12 cellular contexts compared by ENCODE assay signal in the genomic region with DNA sequence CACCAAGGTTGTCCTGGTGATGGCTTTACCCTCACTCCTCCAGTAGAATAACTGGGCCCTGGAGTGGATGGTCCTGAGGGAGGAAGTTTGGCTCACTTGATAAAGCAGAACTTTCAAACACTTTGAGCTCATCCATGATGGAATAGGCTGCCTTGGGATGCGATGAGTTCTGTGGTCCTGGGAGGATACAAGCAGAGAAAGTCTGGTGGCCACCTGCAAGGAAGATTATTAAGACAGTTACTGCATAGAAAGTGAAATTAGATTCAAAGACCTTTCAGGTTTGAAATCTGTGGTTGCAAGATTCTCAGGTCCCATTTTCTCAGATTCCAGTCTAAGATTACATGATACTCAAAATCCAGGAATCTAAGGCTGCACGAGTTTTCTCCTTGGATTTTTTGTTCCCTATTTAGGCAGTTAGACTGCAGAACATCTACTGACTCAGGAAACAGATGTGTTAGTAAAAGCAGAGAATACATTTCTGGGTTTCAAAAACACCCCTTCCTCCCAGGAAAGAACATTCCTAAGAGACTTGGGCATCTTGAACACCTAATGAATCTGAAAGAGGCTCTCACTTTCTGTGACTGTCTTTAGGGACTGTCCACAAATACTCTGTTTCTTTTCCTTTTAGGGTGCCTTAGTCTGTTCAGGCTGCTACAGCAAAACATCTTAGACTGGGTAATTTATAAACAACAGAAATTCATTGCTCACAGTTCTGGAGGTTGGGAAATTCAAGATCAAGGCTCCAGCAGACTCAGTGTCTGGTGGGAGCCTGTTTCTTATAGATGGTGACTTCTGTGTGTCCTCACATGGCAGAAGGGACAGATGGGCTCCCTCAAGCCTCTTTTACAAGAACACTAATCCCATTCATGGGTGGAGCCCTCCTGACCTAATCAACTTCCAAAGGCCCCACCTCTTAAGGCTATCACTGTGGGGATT. TPM values are rescaled to one million over a fixed set of nuclear protein-coding genes. Genes with fewer than 3 reads are reported as not detected.
A peak's percentile ranks its signal among the peaks of the same experiment; 100 is the strongest.
DNase-seq lines count a peak whose midpoint lies in the region; ATAC-seq and TF ChIP-seq lines count a peak whose summit lies in the region.
"Had no signal": no experiment of that assay in that cellular context is flagged by ENCODE, and none has a peak within 500 bp of the region (broad histone marks: within the 10 kb centered on the region; RNA-seq: fewer than 3 reads in every experiment).

No MANE protein-coding gene starts in this region.

- H3K4me1 Mint-ChIP-seq in activated T-cell treated with anti-CD3 and anti-CD28 coated beads, Interleukin-2, amount 50 U/mL, for 24 hours (ENCODE audit: low read depth) = peaks cover 4% of the 10 kb centered on the region
- no peaks in the 10 kb centered on the region for H3K4me1 Mint-ChIP-seq in CD4-positive, alpha-beta T cell (ENCODE audit: low read depth)
- peaks cover 9% of the 10 kb centered on the region for H3K4me1 Mint-ChIP-seq in activated naive CD4-positive, alpha-beta T cell treated with anti-CD3 and anti-CD28 coated beads, Interleukin-2, amount 10 ng/mL, durations not matched to agents 7 days and 5 days

- TF ChIP-seq CTCF in esophagus muscularis mucosa (IDR thresholded peaks at IDR 0.05) (no peak), gastrocnemius medialis (IDR thresholded peaks at IDR 0.05 in 4 of 5, conservative IDR thresholded peaks at IDR 0.05 in 1 of 5) (no peak)
- TF ChIP-seq CTCF in CD4-positive, alpha-beta T cell (IDR thresholded peaks at IDR 0.05) = no peak

- CTCF ChIA-PET in CD4-positive, alpha-beta T cell (lab: Charles Lee) = no interaction called here
- CTCF ChIA-PET in activated naive CD4-positive, alpha-beta T cell treated with anti-CD3 and anti-CD28 coated beads, Interleukin-2, amount 10 ng/mL, durations not matched to agents 7 days and 5 days (lab: Charles Lee) = interaction anchor here (1.4 kb wide), 1 partner anchor 10 kb away, joined by 6 read pairs; no protein-coding TSS in a partner anchor

- H3K27me3 Mint-ChIP-seq in activated T-cell treated with anti-CD3 and anti-CD28 coated beads, Interleukin-2, amount 50 U/mL, for 24 hours = no peaks in the 10 kb centered on the region
- H3K27me3 Mint-ChIP-seq in CD4-positive, alpha-beta T cell = no peaks in the 10 kb centered on the region
- H3K27me3 Mint-ChIP-seq in activated naive CD4-positive, alpha-beta T cell treated with anti-CD3 and anti-CD28 coated beads, Interleukin-2, amount 10 ng/mL, durations not matched to agents 7 days and 5 days = peaks cover 3% of the 10 kb centered on the region

- peaks cover 51 to 96% (median 80%) of the 10 kb centered on the region in 4 donors for H3K4me1 ChIP-seq in esophagus muscularis mucosa
- peaks cover 25 to 40% of the 10 kb centered on the region in 2 donors for H3K4me1 ChIP-seq in gastrocnemius medialis

- peak; percentile 39 for TF ChIP-seq EP300 in esophagus muscularis mucosa (IDR thresholded peaks at IDR 0.05)

- H3K4me3 ChIP-seq in esophagus muscularis mucosa (peak overlapping the region in 1 of 4 donors; percentile 28), gastrocnemius medialis (no peak overlapping the region)
- H3K4me3 ChIP-seq: SJSA1 had no signal

- TF ChIP-seq POLR2A in esophagus muscularis mucosa (IDR thresholded peaks at IDR 0.05; ENCODE audit: low read depth) = no peak
- TF ChIP-seq POLR2A in gastrocnemius medialis (IDR thresholded peaks at IDR 0.05) = no peak

- in situ Hi-C loops in gastrocnemius medialis (cut with MboI; ENCODE audit: low sequenced_read_pairs in 4 of 4) = no loop called here

- ATAC-seq in gastrocnemius medialis (no peak), HG03469 (IDR thresholded peaks at IDR 0.05; ENCODE audit: unreplicated experiment) (no peak)
- ATAC-seq in CD4-positive, alpha-beta T cell (ENCODE audit: poor library complexity) = no peak

- POLR2A ChIA-PET in CD4-positive, alpha-beta T cell (lab: Charles Lee) = no interaction called here

- WGBS in esophagus muscularis mucosa = 32% methylated on average over 2 of the region's 2 CpGs

- H3K27ac ChIP-seq in esophagus muscularis mucosa (replicated peaks in 1 of 4) = peak overlapping the region; percentile 87 to 91 (median 90)
- H3K27ac ChIP-seq in gastrocnemius medialis = peak overlapping the region; percentile 47 to 83 (median 66)
- no peak overlapping the region for H3K27ac ChIP-seq in CD4-positive, alpha-beta T cell (ENCODE audit: low read depth, low read length)
- H3K27ac ChIP-seq: SJSA1 had no signal

- H3K27ac Mint-ChIP-seq in activated T-cell treated with anti-CD3 and anti-CD28 coated beads, Interleukin-2, amount 50 U/mL, for 24 hours = no peak overlapping the region
- no peak overlapping the region for H3K27ac Mint-ChIP-seq in CD4-positive, alpha-beta T cell
- H3K27ac Mint-ChIP-seq in activated naive CD4-positive, alpha-beta T cell treated with anti-CD3 and anti-CD28 coated beads, Interleukin-2, amount 10 ng/mL, durations not matched to agents 7 days and 5 days = no peak overlapping the region

- H3K9me3 ChIP-seq in esophagus muscularis mucosa = no peaks in the 10 kb centered on the region
- no peaks in the 10 kb centered on the region for H3K9me3 ChIP-seq in gastrocnemius medialis
- no peaks in the 10 kb centered on the region for H3K9me3 ChIP-seq in CD4-positive, alpha-beta T cell (ENCODE audit: control insufficient read depth, low read length)
- H3K9me3 ChIP-seq: SJSA1 had no signal

- H3K36me3 Mint-ChIP-seq in activated T-cell treated with anti-CD3 and anti-CD28 coated beads, Interleukin-2, amount 50 U/mL, for 24 hours (ENCODE audit: low read depth) = no peaks in the 10 kb centered on the region
- no peaks in the 10 kb centered on the region for H3K36me3 Mint-ChIP-seq in CD4-positive, alpha-beta T cell (ENCODE audit: low read depth)
- H3K36me3 Mint-ChIP-seq in activated naive CD4-positive, alpha-beta T cell treated with anti-CD3 and anti-CD28 coated beads, Interleukin-2, amount 10 ng/mL, durations not matched to agents 7 days and 5 days = no peaks in the 10 kb centered on the region

- DNase-seq in DMS 273 (lab: John Stamatoyannopoulos, UW; ENCODE audit: unreplicated experiment) = peak; percentile 68
- peak; percentile 68 for DNase-seq in NCI-H524 treated with DMSO at 0.1 percent for 48 hours (lab: John Stamatoyannopoulos, UW)
- DNase-seq in esophagus muscularis mucosa (ENCODE audit: extremely low spot score) = no peak
- no peak for DNase-seq in gastrocnemius medialis
- DNase-seq in activated T-cell treated with anti-CD3 and anti-CD28 coated beads, Interleukin-2, amount 50 U/mL, for 24 hours = no peak
- DNase-seq in CD4-positive, alpha-beta T cell = no peak
- no peak for DNase-seq in activated naive CD4-positive, alpha-beta T cell treated with anti-CD3 and anti-CD28 coated beads, Interleukin-2, amount 10 ng/mL, durations not matched to agents 7 days and 5 days
- DNase-seq: NCI-H69 had no signal

- no peaks in the 10 kb centered on the region for H3K27me3 ChIP-seq in esophagus muscularis mucosa
- no peaks in the 10 kb centered on the region for H3K27me3 ChIP-seq in gastrocnemius medialis
- H3K27me3 ChIP-seq in CD4-positive, alpha-beta T cell (ENCODE audit: control insufficient read depth, insufficient read depth, low read length) = no peaks in the 10 kb centered on the region
- H3K27me3 ChIP-seq: SJSA1 had no signal

- H3K36me3 ChIP-seq in esophagus muscularis mucosa (no peaks in the 10 kb centered on the region), gastrocnemius medialis (no peaks in the 10 kb centered on the region)
- H3K36me3 ChIP-seq: SJSA1 had no signal

- H3K4me3 Mint-ChIP-seq in activated T-cell treated with anti-CD3 and anti-CD28 coated beads, Interleukin-2, amount 50 U/mL, for 24 hours = no peak overlapping the region
- H3K4me3 Mint-ChIP-seq in CD4-positive, alpha-beta T cell = no peak overlapping the region
- H3K4me3 Mint-ChIP-seq in activated naive CD4-positive, alpha-beta T cell treated with anti-CD3 and anti-CD28 coated beads, Interleukin-2, amount 10 ng/mL, durations not matched to agents 7 days and 5 days = no peak overlapping the region

- H3K9me3 Mint-ChIP-seq in activated T-cell treated with anti-CD3 and anti-CD28 coated beads, Interleukin-2, amount 50 U/mL, for 24 hours = peaks cover 3% of the 10 kb centered on the region
- H3K9me3 Mint-ChIP-seq in CD4-positive, alpha-beta T cell = no peaks in the 10 kb centered on the region
- peaks cover 3% of the 10 kb centered on the region for H3K9me3 Mint-ChIP-seq in activated naive CD4-positive, alpha-beta T cell treated with anti-CD3 and anti-CD28 coated beads, Interleukin-2, amount 10 ng/mL, durations not matched to agents 7 days and 5 days

- intact Hi-C loops in esophagus muscularis mucosa (cut with DNase I) (no loop called here), gastrocnemius medialis (cut with DNase I; ENCODE audit: low total_unique reads) (no loop called here)
- intact Hi-C loops in CD4-positive, alpha-beta T cell (cut with DNase I, micrococcal nuclease) = no loop called here

RNA-seq across cellular contexts. Expression of gene CCN5, which starts 19.6 kb away (rescaled TPM):
- total RNA-seq in esophagus muscularis mucosa = 100 to 1,000 TPM; 350 to 833 (median 456) TPM
- 10 to 100 TPM; 16.4 to 65.3 (median 45.7) TPM for total RNA-seq in gastrocnemius medialis
- total RNA-seq in CD4-positive, alpha-beta T cell = not detected
- total RNA-seq: cerebellum, glomerular endothelial cell, SJSA1 had no signal

RNA-seq across cellular contexts. Expression of gene ADA, which starts 44.1 kb away (rescaled TPM):
- total RNA-seq in esophagus muscularis mucosa (10 to 100 TPM in 3 of 4 donors, 1 to 10 TPM in 1; 9.6 to 18.4 (median 13.4) TPM), gastrocnemius medialis (1 to 10 TPM; 2.2 to 5.1 (median 3.0) TPM)
- 10 to 100 TPM; 31.7 to 32.8 TPM for total RNA-seq in CD4-positive, alpha-beta T cell

RNA-seq across cellular contexts. Expression of gene KCNK15, which starts 50.1 kb away (rescaled TPM):
- 1 to 10 TPM; 3.6 to 5.6 (median 5.0) TPM for total RNA-seq in esophagus muscularis mucosa
- total RNA-seq in gastrocnemius medialis = under 1 TPM in 1 of 4 donors, not detected in 3; 0.20 TPM
- not detected for total RNA-seq in CD4-positive, alpha-beta T cell
- total RNA-seq: SJSA1 had no signal

Comparison
In these comparisons a context has a peak if more than half of its experiments do, and no peak if none do; other contexts are left out.
1. DNase-seq: peak in DMS 273 (single experiment) and NCI-H524 treated with DMSO at 0.1 percent for 48 hours (single experiment); none in esophagus muscularis mucosa (single experiment), gastrocnemius medialis (0 of 2), activated T-cell treated with anti-CD3 and anti-CD28 coated beads, Interleukin-2, amount 50 U/mL, for 24 hours (single experiment), CD4-positive, alpha-beta T cell (0 of 10) and activated naive CD4-positive, alpha-beta T cell treated with anti-CD3 and anti-CD28 coated beads, Interleukin-2, amount 10 ng/mL, durations not matched to agents 7 days and 5 days (single experiment).
2. RNA of gene CCN5, which starts 19.6 kb away (total RNA-seq): 350 to 833 TPM in esophagus muscularis mucosa and 16.4 to 65.3 TPM in gastrocnemius medialis; not detected in CD4-positive, alpha-beta T cell; every median in the first group is over 10 times any median in the second.